ENCODE assay signal across 9 cellular contexts in the genomic region with DNA sequence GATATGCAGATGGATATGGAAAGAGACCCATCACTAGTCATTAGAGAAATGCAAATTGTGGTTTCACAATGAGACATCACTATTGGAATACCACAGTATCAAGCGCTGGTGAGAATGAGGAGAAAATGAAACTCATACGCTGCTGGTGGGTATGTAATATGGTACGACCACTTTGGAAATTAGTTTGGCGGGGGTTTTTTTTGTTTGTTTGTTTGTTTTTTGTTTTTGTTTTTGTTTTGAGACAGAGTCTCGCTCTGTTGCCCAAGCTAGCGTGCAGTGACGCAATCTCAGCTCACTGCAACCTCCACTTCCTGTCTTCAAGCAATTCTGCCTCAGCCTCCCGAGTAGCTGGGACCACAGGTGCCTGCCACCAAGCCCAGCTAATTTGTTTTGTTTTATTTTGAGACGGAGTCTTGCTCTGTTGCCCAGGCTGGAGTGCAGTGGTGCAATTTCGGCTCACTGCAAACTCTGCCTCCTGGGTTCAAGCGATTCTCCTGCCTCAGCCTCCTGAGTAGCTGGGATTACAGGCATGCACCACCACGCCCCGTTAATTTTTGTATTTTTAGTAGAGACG. TPM values are rescaled to one million over a fixed set of nuclear protein-coding genes. Genes with fewer than 3 reads are reported as not detected.
DNase-seq lines count a peak whose midpoint lies in the region; ATAC-seq and TF ChIP-seq lines count a peak whose summit lies in the region.
"Not testable (repeated sequence)": the region's sequence is repeated elsewhere in the genome, so short reads cannot be mapped to it uniquely, and the experiment has no call there.
"Had no signal": no experiment of that assay in that cellular context is flagged by ENCODE, and none has a peak within 500 bp of the region (broad histone marks: within the 10 kb centered on the region; RNA-seq: fewer than 3 reads in every experiment).

No MANE protein-coding gene starts in this region.

- DNase-seq in GM12865 (ENCODE audit: low read depth): peak; percentile 84
- peak; percentile 72 for DNase-seq in NAMALWA (ENCODE audit: low spot score)
- DNase-seq in activated CD8-positive, alpha-beta T cell treated with anti-CD3 and anti-CD28 coated beads for 36 hours: peak; percentile 36
- peak; percentile 18 for DNase-seq in endodermal cell

- peak overlapping the region; percentile 23 for H3K4me3 Mint-ChIP-seq in activated CD8-positive, alpha-beta T cell treated with anti-CD3 and anti-CD28 coated beads for 36 hours
- not testable (repeated sequence) for H3K4me3 Mint-ChIP-seq in endodermal cell

- peak overlapping the region; percentile 27; the same call in 1 of the 2 replicates for H3K4me3 ChIP-seq in GM12865 (ENCODE audit: low read depth, low read length)
- not testable (repeated sequence) for H3K4me3 ChIP-seq in endodermal cell (ENCODE audit: low read length)

- H3K4me1 Mint-ChIP-seq in activated CD8-positive, alpha-beta T cell treated with anti-CD3 and anti-CD28 coated beads for 36 hours (ENCODE audit: low read depth); endodermal cell: not testable (repeated sequence)

- not testable (repeated sequence) for H3K27ac ChIP-seq in endodermal cell (ENCODE audit: low read depth, low read length)

- H3K9me3 Mint-ChIP-seq in activated CD8-positive, alpha-beta T cell treated with anti-CD3 and anti-CD28 coated beads for 36 hours; endodermal cell: not testable (repeated sequence)

- 94 to 97% methylated on average over 11 to 14 of the region's 14 CpGs for WGBS in endodermal cell (ENCODE audit: insufficient coverage in 1 of 2, insufficient read length in 1 of 2), 2 experiments

- intact Hi-C loops in activated CD8-positive, alpha-beta T cell treated with anti-CD3 and anti-CD28 coated beads for 36 hours (cut with micrococcal nuclease): not testable (repeated sequence)

- not testable (repeated sequence) for H3K4me1 ChIP-seq in endodermal cell (ENCODE audit: control insufficient read depth, insufficient read depth, low read length)

- not testable (repeated sequence) for H3K9me3 ChIP-seq in endodermal cell (ENCODE audit: control insufficient read depth, low read length)

- H3K9ac ChIP-seq in endodermal cell (ENCODE audit: extremely low read depth, low read length, poor library complexity, severe bottlenecking): not testable (repeated sequence)

- not testable (repeated sequence) for TF ChIP-seq CTCF in GM12865 (IDR thresholded peaks at IDR 0.05; ENCODE audit: insufficient read depth, low read depth, low read length, missing control alignments); activated CD8-positive, alpha-beta T cell treated with anti-CD3 and anti-CD28 coated beads for 36 hours (IDR thresholded peaks at IDR 0.05); endodermal cell (conservative IDR thresholded peaks at IDR 0.05)

- peak; percentile 68 for ATAC-seq in GM19438 (IDR thresholded peaks at IDR 0.05; ENCODE audit: low read depth, unreplicated experiment)
- peak; percentile 86 for ATAC-seq in GM21723 (IDR thresholded peaks at IDR 0.05; ENCODE audit: unreplicated experiment)
- ATAC-seq in HG03066 (IDR thresholded peaks at IDR 0.05; ENCODE audit: low read depth, unreplicated experiment): peak; percentile 75
- peak; percentile 58 for ATAC-seq in activated CD8-positive, alpha-beta T cell treated with anti-CD3 and anti-CD28 coated beads for 36 hours

- H3K36me3 ChIP-seq in endodermal cell (ENCODE audit: control insufficient read depth, insufficient read depth, low read length): not testable (repeated sequence)

- H3K36me3 Mint-ChIP-seq in activated CD8-positive, alpha-beta T cell treated with anti-CD3 and anti-CD28 coated beads for 36 hours (ENCODE audit: low read depth); endodermal cell (ENCODE audit: low read depth): not testable (repeated sequence)

- POLR2A ChIA-PET in activated CD8-positive, alpha-beta T cell treated with anti-CD3 and anti-CD28 coated beads for 36 hours (lab: Charles Lee): not testable (repeated sequence)

- peaks cover 17% of the 10 kb centered on the region for H3K27me3 Mint-ChIP-seq in activated CD8-positive, alpha-beta T cell treated with anti-CD3 and anti-CD28 coated beads for 36 hours
- not testable (repeated sequence) for H3K27me3 Mint-ChIP-seq in endodermal cell (ENCODE audit: insufficient read depth)

- not testable (repeated sequence) for H3K27me3 ChIP-seq in endodermal cell (ENCODE audit: control insufficient read depth, insufficient read depth, low read length, poor library complexity, severe bottlenecking)

- not testable (repeated sequence) for H3K27ac Mint-ChIP-seq in activated CD8-positive, alpha-beta T cell treated with anti-CD3 and anti-CD28 coated beads for 36 hours; endodermal cell

- CTCF ChIA-PET in activated CD8-positive, alpha-beta T cell treated with anti-CD3 and anti-CD28 coated beads for 36 hours (lab: Charles Lee): interaction anchor here (0.6 to 1.3 kb wide), 4 partner anchors 20 to 540 kb away, joined by 3 to 4 read pairs (median 3); no protein-coding TSS in a partner anchor

RNA-seq across cellular contexts. Expression of gene SRCIN1, which starts 19.1 kb away (rescaled TPM):
- total RNA-seq in activated CD8-positive, alpha-beta T cell treated with anti-CD3 and anti-CD28 coated beads for 36 hours: 1 to 10 TPM in 1 of 2 experiments, under 1 TPM in 1; 0.74 to 1.1 TPM
- total RNA-seq in endodermal cell: 1 to 10 TPM; 2.8 to 5.9 TPM
- 13.0 TPM for polyA plus RNA-seq in endodermal cell (2013, experiment 1 of 2)
- 12.7 TPM for polyA plus RNA-seq in endodermal cell (2013, experiment 2 of 2)
- total RNA-seq: fibroblast of villous mesenchyme had no signal
- polyA plus RNA-seq: immature natural killer cell had no signal

RNA-seq across cellular contexts. Expression of gene EPOP, which starts 49.9 kb away (rescaled TPM):
- total RNA-seq in activated CD8-positive, alpha-beta T cell treated with anti-CD3 and anti-CD28 coated beads for 36 hours: 10 to 100 TPM; 31.8 to 32.2 TPM
- total RNA-seq in endodermal cell: 1 to 10 TPM; 3.2 to 5.0 TPM
- 13.5 TPM for polyA plus RNA-seq in endodermal cell (2013, experiment 1 of 2)
- 12.8 TPM for polyA plus RNA-seq in endodermal cell (2013, experiment 2 of 2)
- polyA plus RNA-seq: immature natural killer cell had no signal

Comparison
In these comparisons a context has a peak if more than half of its experiments do, and no peak if none do; other contexts are left out.
1. DNase-seq: peak in every context shown above with its lines; median percentile 84 in GM12865; 72 in NAMALWA; 36 in activated CD8-positive, alpha-beta T cell treated with anti-CD3 and anti-CD28 coated beads for 36 hours; 18 in endodermal cell.
2. RNA of gene EPOP, which starts 49.9 kb away (total RNA-seq): 31.8 to 32.2 TPM in activated CD8-positive, alpha-beta T cell treated with anti-CD3 and anti-CD28 coated beads for 36 hours; 3.2 to 5.0 TPM in endodermal cell; every median in the first group is over 4 times any median in the second.
3. Peak in every context shown above with its lines, with median percentiles within 50 percentile points of each other: ATAC-seq.